In the genomic region with DNA sequence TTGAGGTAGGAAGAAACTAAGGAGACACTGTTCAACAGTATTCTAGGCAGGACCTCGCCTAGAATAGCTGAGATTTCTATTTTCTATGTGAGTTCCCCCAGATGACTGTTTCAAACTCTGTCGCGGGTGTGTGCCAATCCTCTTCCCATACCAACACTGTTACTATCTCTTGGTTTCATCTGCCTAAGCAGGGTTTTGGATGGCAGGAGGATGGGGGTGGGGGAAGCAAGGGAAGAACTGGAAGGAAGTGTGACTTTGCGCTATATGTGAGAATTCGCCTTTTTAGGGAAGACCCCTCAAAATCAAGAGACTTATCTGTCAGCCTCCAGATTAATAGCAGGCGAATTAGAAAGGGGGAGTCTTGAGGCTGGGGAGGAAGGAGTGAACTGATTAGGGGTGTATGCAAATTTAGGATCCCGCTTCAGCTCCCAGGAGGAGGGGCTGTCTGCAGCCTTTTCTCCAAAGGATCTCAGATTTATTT, we compare ENCODE assay signal across 6 cellular contexts. TPM values are rescaled to one million over a fixed set of nuclear protein-coding genes. Genes with fewer than 3 reads are reported as not detected.
DNase-seq lines count a peak whose midpoint lies in the region; ATAC-seq and TF ChIP-seq lines count a peak whose summit lies in the region.

No MANE protein-coding gene starts in this region.

- H3K9me3 ChIP-seq in AG04450 (ENCODE audit: control insufficient read depth, insufficient read depth, low read length) (no peaks in the 10 kb centered on the region), ascending aorta (no peaks in the 10 kb centered on the region)
- no peaks in the 10 kb centered on the region for H3K9me3 ChIP-seq in naive thymus-derived CD4-positive, alpha-beta T cell (ENCODE audit: control insufficient read depth in 2 of 3, low read length in 3 of 3)

- H3K4me3 Mint-ChIP-seq in naive thymus-derived CD4-positive, alpha-beta T cell = peak overlapping the region; percentile 91 to 97 (median 94)

- no peaks in the 10 kb centered on the region for H3K36me3 Mint-ChIP-seq in naive thymus-derived CD4-positive, alpha-beta T cell

- H3K27ac Mint-ChIP-seq in naive thymus-derived CD4-positive, alpha-beta T cell = peak overlapping the region; percentile 29 to 96 (median 93)

- H3K27ac ChIP-seq in AG04450 (ENCODE audit: low read depth, low read length) = peak overlapping the region; percentile 75
- H3K27ac ChIP-seq in ascending aorta = peak overlapping the region; percentile 84 to 89
- H3K27ac ChIP-seq in naive thymus-derived CD4-positive, alpha-beta T cell (ENCODE audit: low read depth, low read length) = peak overlapping the region; percentile 83

- peaks cover 0 to 9% of the 10 kb centered on the region in 2 donors for H3K36me3 ChIP-seq in ascending aorta
- peaks cover 0 to 6% (median 0%) of the 10 kb centered on the region in 3 experiments for H3K36me3 ChIP-seq in naive thymus-derived CD4-positive, alpha-beta T cell (ENCODE audit: control insufficient read depth in 2 of 3, insufficient read depth in 3 of 3, low read length in 3 of 3)

- intact Hi-C loops in ascending aorta (cut with DNase I) = loop anchor here (1.0 to 5.0 kb wide), 6 partner anchors 41 to 257 kb away; partner anchors contain the start of genes HDAC5 and TMUB2
- intact Hi-C loops in naive thymus-derived CD4-positive, alpha-beta T cell (cut with micrococcal nuclease) = loop anchor here (1.0 to 5.0 kb wide), 7 partner anchors 53 to 277 kb away; partner anchors contain the start of genes HROB (in 2 of the 2), TMEM101 (in 2 of the 2), GRN (in 1 of the 2) and HDAC5 (in 1 of the 2)

- no peaks in the 10 kb centered on the region for H3K9me3 Mint-ChIP-seq in naive thymus-derived CD4-positive, alpha-beta T cell

- H3K4me1 Mint-ChIP-seq in naive thymus-derived CD4-positive, alpha-beta T cell = peaks cover 33 to 54% (median 39%) of the 10 kb centered on the region in 7 donors

- H3K4me1 ChIP-seq in ascending aorta = peaks cover 5 to 37% of the 10 kb centered on the region in 2 donors
- peaks cover 21 to 24% of the 10 kb centered on the region in 2 donors for H3K4me1 ChIP-seq in naive thymus-derived CD4-positive, alpha-beta T cell (ENCODE audit: control insufficient read depth in 2 of 2, insufficient read depth in 2 of 2, low read length in 2 of 2)

- no peak for DNase-seq in AG04450 (ENCODE audit: low read depth, low spot score)
- DNase-seq in ascending aorta (ENCODE audit: low spot score in 2 of 2) = no peak
- DNase-seq in naive thymus-derived CD4-positive, alpha-beta T cell = no peak
- DNase-seq in activated effector memory CD4-positive, alpha-beta T cell treated with Interleukin-2 at 50 U/mL for 16 hours = no peak

- CTCF ChIA-PET in AG04450 (lab: Charles Lee) = interaction anchor here (0.7 to 1.6 kb wide), 7 partner anchors 8 to 146 kb away, joined by 3 to 15 read pairs (median 4); no protein-coding TSS in a partner anchor
- CTCF ChIA-PET in naive thymus-derived CD4-positive, alpha-beta T cell (lab: Charles Lee) = no interaction called here

- H3K27me3 Mint-ChIP-seq in naive thymus-derived CD4-positive, alpha-beta T cell = no peaks in the 10 kb centered on the region

- TF ChIP-seq CTCF in AG04450 (IDR thresholded peaks at IDR 0.05; ENCODE audit: low read depth, low read length) (no peak), ascending aorta (IDR thresholded peaks at IDR 0.05) (no peak)

- peak; percentile 3 for ATAC-seq in HG02840 (IDR thresholded peaks at IDR 0.05; ENCODE audit: low FRiP score, unreplicated experiment)
- no peak for ATAC-seq in naive thymus-derived CD4-positive, alpha-beta T cell
- ATAC-seq in GM21515 (IDR thresholded peaks at IDR 0.05; ENCODE audit: unreplicated experiment) = no peak

- H3K4me3 ChIP-seq in AG04450 (ENCODE audit: low read depth, low read length) (peak overlapping the region; percentile 79), ascending aorta (peak overlapping the region; percentile 66 to 68)
- peak overlapping the region; percentile 75 for H3K4me3 ChIP-seq in naive thymus-derived CD4-positive, alpha-beta T cell (ENCODE audit: low read length)

- POLR2A ChIA-PET in AG04450 (lab: Yijun Ruan, JAX) = interaction anchor here (0.5 to 0.9 kb wide), 9 partner anchors 15 to 670 kb away, joined by 3 to 11 read pairs (median 6); no protein-coding TSS in a partner anchor
- POLR2A ChIA-PET in naive thymus-derived CD4-positive, alpha-beta T cell (lab: Charles Lee) = interaction anchor here (0.6 to 0.8 kb wide), 4 partner anchors 52 to 976 kb away, joined by 3 to 6 read pairs (median 4); no protein-coding TSS in a partner anchor

- H3K27me3 ChIP-seq in AG04450 (ENCODE audit: control insufficient read depth, insufficient read depth, low read length) (no peaks in the 10 kb centered on the region), ascending aorta (no peaks in the 10 kb centered on the region)
- no peaks in the 10 kb centered on the region for H3K27me3 ChIP-seq in naive thymus-derived CD4-positive, alpha-beta T cell (ENCODE audit: control insufficient read depth in 2 of 2, insufficient read depth in 2 of 2, low read length in 2 of 2)

RNA-seq across cellular contexts. Expression of gene G6PC3, which starts 0.5 kb away (rescaled TPM):
- polyA plus RNA-seq in AG04450 (2011; rRNA removed) = 69.8 and 87.4 TPM in 2 replicates
- 74.2 and 110 TPM in 2 replicates for polyA minus RNA-seq in AG04450 (2011; rRNA and poly(A)+ RNA removed)
- total RNA-seq in ascending aorta = 111 TPM
- 10 to 100 TPM in 4 of 5 experiments, 1 to 10 TPM in 1; 9.4 to 25.8 (median 13.9) TPM for total RNA-seq in naive thymus-derived CD4-positive, alpha-beta T cell
- polyA plus RNA-seq in naive thymus-derived CD4-positive, alpha-beta T cell = 10 to 100 TPM; 18.3 to 18.5 TPM

RNA-seq across cellular contexts. Expression of gene LSM12, which starts 3.5 kb away (rescaled TPM):
- polyA plus RNA-seq in AG04450 (2011; rRNA removed) = 46.5 and 57.5 TPM in 2 replicates
- polyA minus RNA-seq in AG04450 (2011; rRNA and poly(A)+ RNA removed) = 72.6 and 81.7 TPM in 2 replicates
- 12.5 TPM for total RNA-seq in ascending aorta
- total RNA-seq in naive thymus-derived CD4-positive, alpha-beta T cell = 10 to 100 TPM; 29.3 to 67.9 (median 33.2) TPM
- 10 to 100 TPM; 69.5 to 72.5 TPM for polyA plus RNA-seq in naive thymus-derived CD4-positive, alpha-beta T cell

RNA-seq across cellular contexts. Expression of gene HDAC5, which starts 53.4 kb away (rescaled TPM):
- 21.3 and 36.7 TPM in 2 replicates for polyA plus RNA-seq in AG04450 (2011; rRNA removed)
- polyA minus RNA-seq in AG04450 (2011; rRNA and poly(A)+ RNA removed) = 46.9 and 72.0 TPM in 2 replicates
- total RNA-seq in ascending aorta = 189 TPM
- 100 to 1,000 TPM in 1 of 5 experiments, 10 to 100 TPM in 4; 15.2 to 106 (median 70.9) TPM for total RNA-seq in naive thymus-derived CD4-positive, alpha-beta T cell
- polyA plus RNA-seq in naive thymus-derived CD4-positive, alpha-beta T cell = 10 to 100 TPM; 18.3 to 41.9 TPM

RNA-seq across cellular contexts. Expression of gene TMEM101, which starts 55.3 kb away (rescaled TPM):
- 31.3 and 35.5 TPM in 2 replicates for polyA plus RNA-seq in AG04450 (2011; rRNA removed)
- 29.4 and 39.6 TPM in 2 replicates for polyA minus RNA-seq in AG04450 (2011; rRNA and poly(A)+ RNA removed)
- 11.0 TPM for total RNA-seq in ascending aorta
- total RNA-seq in naive thymus-derived CD4-positive, alpha-beta T cell = 10 to 100 TPM; 12.1 to 32.0 (median 30.5) TPM
- 10 to 100 TPM; 33.8 to 36.0 TPM for polyA plus RNA-seq in naive thymus-derived CD4-positive, alpha-beta T cell
